Comparison of ENCODE assay signal across 8 cellular contexts in the genomic region with DNA sequence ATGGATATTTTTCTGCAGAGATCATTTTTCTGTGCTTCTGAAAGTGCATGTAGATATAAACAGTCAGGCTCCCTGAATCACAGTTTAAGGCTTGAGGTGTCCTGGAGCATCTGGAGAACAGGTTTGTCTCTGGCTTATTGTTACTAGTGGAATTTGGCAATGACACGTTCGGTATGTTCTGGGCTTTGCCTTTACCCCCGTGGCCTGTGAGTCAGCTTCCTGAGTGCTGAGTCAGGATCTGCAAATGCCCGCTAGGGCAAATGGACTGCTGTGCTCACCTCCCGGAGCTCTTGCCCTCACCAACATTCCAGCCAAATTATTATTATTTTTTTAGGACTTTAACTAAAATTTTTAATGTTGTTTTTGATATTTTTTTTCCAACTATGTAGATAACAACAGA.
A peak's percentile ranks its signal among the peaks of the same experiment; 100 is the strongest.
DNase-seq lines count a peak whose midpoint lies in the region; ATAC-seq and TF ChIP-seq lines count a peak whose summit lies in the region.

No MANE protein-coding gene starts in this region.

- TF ChIP-seq CTCF in lower leg skin (IDR thresholded peaks at IDR 0.05) = no peak

- peak; percentile 67 for DNase-seq in Caki2 (ENCODE audit: low read depth)
- DNase-seq in LoVo (ENCODE audit: low spot score) = peak; percentile 85
- DNase-seq in brain pericyte (ENCODE audit: low read depth, low spot score) = peak; percentile 67
- DNase-seq in lower leg skin (ENCODE audit: low spot score in 2 of 2) = peak; percentile 72 to 87
- DNase-seq in germinal center (ENCODE audit: low spot score) = no peak
- no peak for DNase-seq in nucleus accumbens (lab: John Stamatoyannopoulos, UW)
- no peak for DNase-seq in NCI-H1105 treated with DMSO at 0.1 percent for 48 hours (lab: John Stamatoyannopoulos, UW)

- intact Hi-C loops in lower leg skin (cut with DNase I; ENCODE audit: low total_unique reads) = no loop called here

- WGBS in lower leg skin, 2 donors = 2% methylated on average over 5 of the region's 5 CpGs

- no peak for TF ChIP-seq POLR2A in lower leg skin (IDR thresholded peaks at IDR 0.05)

- no peak overlapping the region for H3K4me3 ChIP-seq in lower leg skin (ENCODE audit: low read depth, poor library complexity, severe bottlenecking)

- in situ Hi-C loops in Caki2 (cut with HindIII; ENCODE audit: low pct_unique_long_range_greater_than_20kb, low sequenced_read_pairs) = no loop called here

- ATAC-seq in HG02642 (IDR thresholded peaks at IDR 0.05; ENCODE audit: poor library complexity, unreplicated experiment) = no peak

Comparison
In these comparisons a context has a peak if more than half of its experiments do, and no peak if none do; other contexts are left out.
1. DNase-seq: peak in Caki2 (single experiment), LoVo (single experiment), brain pericyte (single experiment) and lower leg skin (2 of 2); none in germinal center (single experiment), nucleus accumbens (0 of 56) and NCI-H1105 treated with DMSO at 0.1 percent for 48 hours (single experiment).